Comparison of ENCODE assay signal across 1 cellular context in the genomic region with DNA sequence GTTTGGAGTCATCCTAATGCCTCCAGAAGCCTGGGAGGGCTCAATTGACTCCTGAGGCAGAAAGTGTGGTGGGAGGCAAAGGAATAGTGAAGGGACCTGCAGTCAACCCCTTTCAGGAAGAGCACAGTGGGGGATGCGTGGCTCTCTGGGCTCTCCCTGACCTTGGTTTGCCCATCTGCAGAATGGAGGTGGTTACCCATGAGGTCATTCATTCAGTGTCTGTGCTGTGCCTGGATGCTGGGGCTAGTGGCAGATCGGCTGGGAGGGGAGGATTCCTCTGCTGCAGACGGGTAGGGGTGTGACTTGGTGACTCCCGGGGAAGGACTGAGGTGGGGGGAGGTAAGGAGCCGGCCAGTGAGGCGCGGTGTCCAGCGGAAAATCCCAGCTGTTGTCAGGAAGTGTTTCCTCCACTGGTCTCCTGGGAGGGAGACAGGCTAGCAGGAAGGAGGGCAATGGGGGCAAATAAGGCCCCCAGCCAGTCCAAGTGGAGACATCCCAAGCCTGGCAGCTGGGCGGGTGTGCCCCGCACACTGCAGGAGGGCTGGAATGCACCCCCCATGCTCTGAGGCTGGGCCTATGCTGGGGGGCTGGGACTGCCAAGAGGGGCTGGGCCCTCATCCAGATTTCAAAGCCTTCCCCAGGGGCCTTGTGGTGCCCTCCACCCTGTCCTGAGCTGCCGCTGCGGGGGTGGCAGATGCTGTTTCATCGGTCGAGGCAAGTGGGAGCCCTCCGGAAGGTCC.
A peak's percentile ranks its signal among the peaks of the same experiment; 100 is the strongest.
TF ChIP-seq lines count a peak whose summit lies in the region.

No MANE protein-coding gene starts in this region.

TF ChIP-seq in K562, 482 proteins besides CTCF, POLR2A, EP300 and RAD21 (continued from another document):
- TF ChIP-seq, protein P1, sequence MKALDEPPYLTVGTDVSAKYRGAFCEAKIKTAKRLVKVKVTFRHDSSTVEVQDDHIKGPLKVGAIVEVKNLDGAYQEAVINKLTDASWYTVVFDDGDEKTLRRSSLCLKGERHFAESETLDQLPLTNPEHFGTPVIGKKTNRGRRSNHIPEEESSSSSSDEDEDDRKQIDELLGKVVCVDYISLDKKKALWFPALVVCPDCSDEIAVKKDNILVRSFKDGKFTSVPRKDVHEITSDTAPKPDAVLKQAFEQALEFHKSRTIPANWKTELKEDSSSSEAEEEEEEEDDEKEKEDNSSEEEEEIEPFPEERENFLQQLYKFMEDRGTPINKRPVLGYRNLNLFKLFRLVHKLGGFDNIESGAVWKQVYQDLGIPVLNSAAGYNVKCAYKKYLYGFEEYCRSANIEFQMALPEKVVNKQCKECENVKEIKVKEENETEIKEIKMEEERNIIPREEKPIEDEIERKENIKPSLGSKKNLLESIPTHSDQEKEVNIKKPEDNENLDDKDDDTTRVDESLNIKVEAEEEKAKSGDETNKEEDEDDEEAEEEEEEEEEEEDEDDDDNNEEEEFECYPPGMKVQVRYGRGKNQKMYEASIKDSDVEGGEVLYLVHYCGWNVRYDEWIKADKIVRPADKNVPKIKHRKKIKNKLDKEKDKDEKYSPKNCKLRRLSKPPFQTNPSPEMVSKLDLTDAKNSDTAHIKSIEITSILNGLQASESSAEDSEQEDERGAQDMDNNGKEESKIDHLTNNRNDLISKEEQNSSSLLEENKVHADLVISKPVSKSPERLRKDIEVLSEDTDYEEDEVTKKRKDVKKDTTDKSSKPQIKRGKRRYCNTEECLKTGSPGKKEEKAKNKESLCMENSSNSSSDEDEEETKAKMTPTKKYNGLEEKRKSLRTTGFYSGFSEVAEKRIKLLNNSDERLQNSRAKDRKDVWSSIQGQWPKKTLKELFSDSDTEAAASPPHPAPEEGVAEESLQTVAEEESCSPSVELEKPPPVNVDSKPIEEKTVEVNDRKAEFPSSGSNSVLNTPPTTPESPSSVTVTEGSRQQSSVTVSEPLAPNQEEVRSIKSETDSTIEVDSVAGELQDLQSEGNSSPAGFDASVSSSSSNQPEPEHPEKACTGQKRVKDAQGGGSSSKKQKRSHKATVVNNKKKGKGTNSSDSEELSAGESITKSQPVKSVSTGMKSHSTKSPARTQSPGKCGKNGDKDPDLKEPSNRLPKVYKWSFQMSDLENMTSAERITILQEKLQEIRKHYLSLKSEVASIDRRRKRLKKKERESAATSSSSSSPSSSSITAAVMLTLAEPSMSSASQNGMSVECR (CRISPR knock-in tag; IDR thresholded peaks at IDR 0.05): 0 out of 2 replicates have a peak, but pooled peaks have one; percentile 42
- no peak for TF ChIP-seq ZNF586 (CRISPR knock-in tag; conservative IDR thresholded peaks at IDR 0.05)
- TF ChIP-seq POLR2AphosphoS2 (IDR thresholded peaks at IDR 0.05; ENCODE audit: low read length): no peak
- TF ChIP-seq HLTF (IDR thresholded peaks at IDR 0.05): no peak
- no peak for TF ChIP-seq NCOA1 (IDR thresholded peaks at IDR 0.05; ENCODE audit: low read depth)
- TF ChIP-seq FOSL1 (tag; conservative IDR thresholded peaks at IDR 0.05): peak; percentile 22
- TF ChIP-seq SREBF2 (CRISPR knock-in tag; IDR thresholded peaks at IDR 0.05): no peak
- TF ChIP-seq NELFE (IDR thresholded peaks at IDR 0.05; ENCODE audit: insufficient read depth, insufficient read length): no peak
- TF ChIP-seq MYNN (IDR thresholded peaks at IDR 0.05): no peak
- no peak for TF ChIP-seq MYNN (CRISPR knock-in tag; IDR thresholded peaks at IDR 0.05)
- TF ChIP-seq STAG1 (CRISPR knock-in tag; IDR thresholded peaks at IDR 0.05; ENCODE audit: borderline replicate concordance): no peak
- peak in 1 of 2 experiments; percentile 24; a peak in 1 of 3 replicates for TF ChIP-seq CBX3 (IDR thresholded peaks at IDR 0.05; ENCODE audit: borderline replicate concordance in 1 of 2, low read length in 2 of 2)
- TF ChIP-seq, protein P2, sequence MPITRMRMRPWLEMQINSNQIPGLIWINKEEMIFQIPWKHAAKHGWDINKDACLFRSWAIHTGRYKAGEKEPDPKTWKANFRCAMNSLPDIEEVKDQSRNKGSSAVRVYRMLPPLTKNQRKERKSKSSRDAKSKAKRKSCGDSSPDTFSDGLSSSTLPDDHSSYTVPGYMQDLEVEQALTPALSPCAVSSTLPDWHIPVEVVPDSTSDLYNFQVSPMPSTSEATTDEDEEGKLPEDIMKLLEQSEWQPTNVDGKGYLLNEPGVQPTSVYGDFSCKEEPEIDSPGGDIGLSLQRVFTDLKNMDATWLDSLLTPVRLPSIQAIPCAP (CRISPR knock-in tag; IDR thresholded peaks at IDR 0.05; ENCODE audit: borderline replicate concordance): no peak
- no peak for TF ChIP-seq ZZZ3 (IDR thresholded peaks at IDR 0.05)
- TF ChIP-seq SP2 (IDR thresholded peaks at IDR 0.05; ENCODE audit: extremely low read depth, low read depth, low read length, poor library complexity, severe bottlenecking): no peak
- TF ChIP-seq, protein P3, sequence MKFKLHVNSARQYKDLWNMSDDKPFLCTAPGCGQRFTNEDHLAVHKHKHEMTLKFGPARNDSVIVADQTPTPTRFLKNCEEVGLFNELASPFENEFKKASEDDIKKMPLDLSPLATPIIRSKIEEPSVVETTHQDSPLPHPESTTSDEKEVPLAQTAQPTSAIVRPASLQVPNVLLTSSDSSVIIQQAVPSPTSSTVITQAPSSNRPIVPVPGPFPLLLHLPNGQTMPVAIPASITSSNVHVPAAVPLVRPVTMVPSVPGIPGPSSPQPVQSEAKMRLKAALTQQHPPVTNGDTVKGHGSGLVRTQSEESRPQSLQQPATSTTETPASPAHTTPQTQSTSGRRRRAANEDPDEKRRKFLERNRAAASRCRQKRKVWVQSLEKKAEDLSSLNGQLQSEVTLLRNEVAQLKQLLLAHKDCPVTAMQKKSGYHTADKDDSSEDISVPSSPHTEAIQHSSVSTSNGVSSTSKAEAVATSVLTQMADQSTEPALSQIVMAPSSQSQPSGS (CRISPR knock-in tag; IDR thresholded peaks at IDR 0.05): peak; percentile 65; the same call in 1 of the 2 replicates
- TF ChIP-seq, protein P4, sequence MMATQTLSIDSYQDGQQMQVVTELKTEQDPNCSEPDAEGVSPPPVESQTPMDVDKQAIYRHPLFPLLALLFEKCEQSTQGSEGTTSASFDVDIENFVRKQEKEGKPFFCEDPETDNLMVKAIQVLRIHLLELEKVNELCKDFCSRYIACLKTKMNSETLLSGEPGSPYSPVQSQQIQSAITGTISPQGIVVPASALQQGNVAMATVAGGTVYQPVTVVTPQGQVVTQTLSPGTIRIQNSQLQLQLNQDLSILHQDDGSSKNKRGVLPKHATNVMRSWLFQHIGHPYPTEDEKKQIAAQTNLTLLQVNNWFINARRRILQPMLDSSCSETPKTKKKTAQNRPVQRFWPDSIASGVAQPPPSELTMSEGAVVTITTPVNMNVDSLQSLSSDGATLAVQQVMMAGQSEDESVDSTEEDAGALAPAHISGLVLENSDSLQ (IDR thresholded peaks at IDR 0.05): no peak
- TF ChIP-seq TBP (optimal IDR thresholded peaks at IDR 0.05; ENCODE audit: low read depth, low read length): no peak
- TF ChIP-seq, protein P5, sequence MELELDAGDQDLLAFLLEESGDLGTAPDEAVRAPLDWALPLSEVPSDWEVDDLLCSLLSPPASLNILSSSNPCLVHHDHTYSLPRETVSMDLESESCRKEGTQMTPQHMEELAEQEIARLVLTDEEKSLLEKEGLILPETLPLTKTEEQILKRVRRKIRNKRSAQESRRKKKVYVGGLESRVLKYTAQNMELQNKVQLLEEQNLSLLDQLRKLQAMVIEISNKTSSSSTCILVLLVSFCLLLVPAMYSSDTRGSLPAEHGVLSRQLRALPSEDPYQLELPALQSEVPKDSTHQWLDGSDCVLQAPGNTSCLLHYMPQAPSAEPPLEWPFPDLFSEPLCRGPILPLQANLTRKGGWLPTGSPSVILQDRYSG (tag; conservative IDR thresholded peaks at IDR 0.05; ENCODE audit: low read depth): no peak
- TF ChIP-seq, protein P6, sequence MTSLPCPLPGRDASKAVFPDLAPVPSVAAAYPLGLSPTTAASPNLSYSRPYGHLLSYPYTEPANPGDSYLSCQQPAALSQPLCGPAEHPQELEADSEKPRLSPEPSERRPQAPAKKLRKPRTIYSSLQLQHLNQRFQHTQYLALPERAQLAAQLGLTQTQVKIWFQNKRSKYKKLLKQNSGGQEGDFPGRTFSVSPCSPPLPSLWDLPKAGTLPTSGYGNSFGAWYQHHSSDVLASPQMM (CRISPR knock-in tag; IDR thresholded peaks at IDR 0.05): no peak
